Comparison of ENCODE assay signal across 13 cellular contexts in the genomic region with DNA sequence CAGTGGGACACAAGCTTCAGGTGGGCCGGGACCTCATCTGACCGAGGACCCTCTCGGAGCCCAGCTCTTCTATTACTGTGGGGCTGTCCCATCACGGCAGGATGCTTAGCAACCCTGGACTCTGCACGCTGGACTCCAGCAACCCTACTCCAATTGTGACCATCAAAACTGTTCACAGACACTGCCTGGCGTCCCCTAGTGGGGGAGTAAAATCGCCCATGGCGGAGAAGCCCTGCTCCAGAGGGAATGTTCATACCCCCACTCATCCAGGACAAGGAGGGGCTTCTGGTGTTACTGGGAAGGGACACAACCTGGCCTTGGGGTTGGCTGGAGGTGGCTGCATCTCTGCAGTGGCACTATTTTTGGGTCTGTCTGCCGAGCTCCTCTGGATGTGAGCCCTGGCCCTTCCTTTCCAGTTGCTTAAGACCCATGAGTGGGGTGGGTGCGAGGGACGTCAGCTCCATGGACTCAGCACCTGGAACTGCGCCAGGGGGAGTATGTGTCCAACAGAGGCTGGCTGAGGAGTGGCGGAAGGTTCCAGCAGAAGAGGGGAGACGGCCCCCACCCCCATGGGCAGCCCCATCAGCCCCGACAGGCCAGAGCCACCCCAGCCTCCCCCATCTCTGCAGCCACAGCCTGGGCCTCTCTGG.
DNase-seq lines count a peak whose midpoint lies in the region; FAIRE-seq and TF ChIP-seq lines count a peak whose summit lies in the region.
"Had no signal": no experiment of that assay in that cellular context is flagged by ENCODE, and none has a peak within 500 bp of the region (broad histone marks: within the 10 kb centered on the region; RNA-seq: fewer than 3 reads in every experiment).

No MANE protein-coding gene starts in this region.

- no peak overlapping the region for H2AK5ac ChIP-seq in H9 (ENCODE audit: insufficient read length, low read length)

- H3K4me3 ChIP-seq in brain microvascular endothelial cell (ENCODE audit: low read depth, low read length) (no peak overlapping the region), left ventricle myocardium inferior (no peak overlapping the region), stomach (no peak overlapping the region), kidney (ENCODE audit: low read length in 2 of 2) (no peak overlapping the region)
- H3K4me3 ChIP-seq: smooth muscle cell had no signal

- intact Hi-C loops in left ventricle myocardium inferior (cut with micrococcal nuclease): no loop called here
- intact Hi-C loops in stomach (cut with DNase I; ENCODE audit: low total_unique reads): no loop called here
- intact Hi-C loops in kidney (cut with DNase I): no loop called here

- TF ChIP-seq CTCF in H9 (conservative IDR thresholded peaks at IDR 0.05) (peak; percentile 38), brain microvascular endothelial cell (IDR thresholded peaks at IDR 0.05; ENCODE audit: low read depth, low read length, missing control alignments) (peak; percentile 40), left ventricle myocardium inferior (IDR thresholded peaks at IDR 0.05; ENCODE audit: borderline replicate concordance) (no peak), stomach (IDR thresholded peaks at IDR 0.05) (no peak), kidney (IDR thresholded peaks at IDR 0.05; ENCODE audit: borderline replicate concordance, extremely low read depth, insufficient read depth) (no peak), GM13976 (IDR thresholded peaks at IDR 0.05; ENCODE audit: borderline replicate concordance, control extremely low read depth, extremely low read depth, insufficient read depth, missing control alignments) (no peak)

- no peak overlapping the region for H2BK12ac ChIP-seq in H9 (ENCODE audit: insufficient read length, low read depth, low read length)

- H3K4me3 Mint-ChIP-seq in H9: no peak overlapping the region
- H3K4me3 Mint-ChIP-seq: activated T-cell treated with anti-CD3 and anti-CD28 coated beads, Interleukin-2, amount 50 U/mL, for 72 hours had no signal

- no peak overlapping the region for H4K8ac ChIP-seq in H9 (replicated peaks; ENCODE audit: insufficient read length, low read depth, low read length)

- no peak overlapping the region for H3K56ac ChIP-seq in H9 (ENCODE audit: insufficient read length, low read depth, low read length)

- no peak overlapping the region for H2BK5ac ChIP-seq in H9 (ENCODE audit: insufficient read length, low read length)

- no peak for DNase-seq in H9
- DNase-seq in brain microvascular endothelial cell: no peak
- DNase-seq in left ventricle myocardium inferior: peak; percentile 77
- peak; percentile 48 for DNase-seq in stomach
- no peak for DNase-seq in kidney
- DNase-seq in NCI-H524 (lab: John Stamatoyannopoulos, UW): no peak
- DNase-seq in hepatic stellate cell (ENCODE audit: low spot score): no peak
- no peak for DNase-seq in GM13976 (ENCODE audit: low spot score)
- DNase-seq: activated T-cell treated with anti-CD3 and anti-CD28 coated beads, Interleukin-2, amount 50 U/mL, for 72 hours; NCI-H1436 treated with DMSO at 0.1 percent for 48 hours; NCI-H748 treated with DMSO at 0.1 percent for 48 hours had no signal

- 0 out of 7 replicates have a peak overlapping the region, but pooled peaks of 1 of the 3 experiments have one; percentile 55 for H3K27ac Mint-ChIP-seq in H9
- H3K27ac Mint-ChIP-seq: activated T-cell treated with anti-CD3 and anti-CD28 coated beads, Interleukin-2, amount 50 U/mL, for 72 hours had no signal

- H4K91ac ChIP-seq in H9 (ENCODE audit: insufficient read length, low read depth, low read length): no peak overlapping the region

- H4K5ac ChIP-seq in H9 (ENCODE audit: insufficient read length, low read depth, low read length): no peak overlapping the region

- H2BK120ac ChIP-seq in H9 (ENCODE audit: low read depth, low read length, poor library complexity, severe bottlenecking): no peak overlapping the region

- H3T11ph ChIP-seq in H9 (ENCODE audit: low read length): no peak overlapping the region

- no peak overlapping the region for H3K4me2 ChIP-seq in H9 (ENCODE audit: insufficient read depth, insufficient read length, low read length)
- H3K4me2 ChIP-seq: smooth muscle cell had no signal

- no peaks in the 10 kb centered on the region for H3K79me1 ChIP-seq in H9 (ENCODE audit: insufficient read depth, low read depth, low read length, poor library complexity, severe bottlenecking)

- H3K9me3 Mint-ChIP-seq in H9: no peaks in the 10 kb centered on the region; a peak in 1 of 5 replicates
- H3K9me3 Mint-ChIP-seq: activated T-cell treated with anti-CD3 and anti-CD28 coated beads, Interleukin-2, amount 50 U/mL, for 72 hours had no signal

- H3K27me3 ChIP-seq in H9 (ENCODE audit: insufficient read depth, low read length) (no peaks in the 10 kb centered on the region), brain microvascular endothelial cell (replicated peaks) (no peaks in the 10 kb centered on the region), left ventricle myocardium inferior (ENCODE audit: low read depth) (no peaks in the 10 kb centered on the region), stomach (no peaks in the 10 kb centered on the region)

- no CpG with 5 or more reads among the region's 15 CpGs for WGBS in H9 (ENCODE audit: extremely low coverage, insufficient read length, low lambda C conversion rate)
- 67 to 83% (median 74%) methylated on average over 9 to 15 of the region's 15 CpGs for WGBS in stomach, 5 donors

- H3K27ac ChIP-seq in H9 (ENCODE audit: insufficient read length, low read depth, low read length) (no peak overlapping the region), brain microvascular endothelial cell (no peak overlapping the region), left ventricle myocardium inferior (replicated peaks) (peak overlapping the region; percentile 98), stomach (peak overlapping the region; percentile 21 to 95 (median 90)), kidney (ENCODE audit: low read depth in 2 of 2, low read length in 2 of 2) (no peak overlapping the region)

- FAIRE-seq in kidney (lab: Jason Lieb, UNC): no peak
- FAIRE-seq: GM18507 had no signal

- no peaks in the 10 kb centered on the region for H3K4me1 ChIP-seq in H9 (ENCODE audit: insufficient read depth, low read length)
- H3K4me1 ChIP-seq in left ventricle myocardium inferior: peaks cover 85% of the 10 kb centered on the region
- H3K4me1 ChIP-seq in stomach: peaks cover 67 to 91% (median 74%) of the 10 kb centered on the region in 4 donors
- peaks cover 4 to 9% of the 10 kb centered on the region in 2 donors for H3K4me1 ChIP-seq in kidney (ENCODE audit: control insufficient read depth in 1 of 2, insufficient read depth in 1 of 2, low read depth in 1 of 2, low read length in 2 of 2)

- no peaks in the 10 kb centered on the region for H3K23me2 ChIP-seq in H9 (ENCODE audit: insufficient read length, low read depth, low read length, poor library complexity, severe bottlenecking)

- H3K9me3 ChIP-seq in H9 (ENCODE audit: control insufficient read depth, low read depth, low read length) (no peaks in the 10 kb centered on the region), left ventricle myocardium inferior (replicated peaks) (no peaks in the 10 kb centered on the region), stomach (no peaks in the 10 kb centered on the region), kidney (ENCODE audit: control insufficient read depth in 1 of 2, low read length in 2 of 2) (no peaks in the 10 kb centered on the region)

- H3K36me3 Mint-ChIP-seq in H9 (ENCODE audit: insufficient read depth in 1 of 3, low read depth in 3 of 3): peaks cover 25 to 74% (median 67%) of the 10 kb centered on the region in 3 experiments; a peak in 6 of 7 replicates

- no peak for TF ChIP-seq POLR2A in stomach (IDR thresholded peaks at IDR 0.05)

- H3K36me3 ChIP-seq in brain microvascular endothelial cell (replicated peaks) (peaks cover 57% of the 10 kb centered on the region), left ventricle myocardium inferior (peaks cover 58% of the 10 kb centered on the region), stomach (peaks cover 43 to 91% (median 71%) of the 10 kb centered on the region in 4 donors), kidney (ENCODE audit: control insufficient read depth in 1 of 2, insufficient read depth in 2 of 2, low read length in 2 of 2) (peaks cover 7 to 25% of the 10 kb centered on the region in 2 donors)

- H4K20me1 ChIP-seq in H9 (ENCODE audit: control insufficient read depth, insufficient read depth, insufficient read length): no peaks in the 10 kb centered on the region

- H3K27me3 Mint-ChIP-seq in H9 (ENCODE audit: low read depth): no peaks in the 10 kb centered on the region; the same call in 1 of the 2 replicates

- H3K9ac ChIP-seq in H9 (ENCODE audit: extremely low read depth, insufficient read length, low read length) (no peak overlapping the region), kidney (ENCODE audit: low read length in 2 of 2) (no peak overlapping the region)

- H3K79me2 ChIP-seq in H9 (ENCODE audit: insufficient read depth, low read length): no peaks in the 10 kb centered on the region

- TF ChIP-seq EP300 in stomach (IDR thresholded peaks at IDR 0.05): no peak

- H3K4me1 Mint-ChIP-seq in H9: peaks cover 11 to 36% of the 10 kb centered on the region in 2 experiments

- H2BK20ac ChIP-seq in H9 (ENCODE audit: low read depth, low read length, poor library complexity, severe bottlenecking): no peak overlapping the region

- H3K23ac ChIP-seq in H9 (ENCODE audit: insufficient read length, low read depth, low read length): no peak overlapping the region

- H2BK15ac ChIP-seq in H9 (ENCODE audit: low read depth, low read length): no peak overlapping the region

- H3K4ac ChIP-seq in H9 (ENCODE audit: low read depth, low read length): no peak overlapping the region

- H3K18ac ChIP-seq in H9 (ENCODE audit: insufficient read length, low read depth, low read length): no peak overlapping the region

- H2AFZ ChIP-seq in H9 (ENCODE audit: low read length): no peak overlapping the region

- H3K14ac ChIP-seq in H9 (ENCODE audit: insufficient read depth, low read length): no peak overlapping the region

- in situ Hi-C loops in brain microvascular endothelial cell (cut with HindIII; ENCODE audit: low pct_ligation_motif_present, low sequenced_read_pairs): loop anchor here (25.0 kb wide), 1 partner anchor 364 kb away; no protein-coding TSS in a partner anchor
- in situ Hi-C loops in GM13976 (cut with MboI; ENCODE audit: low sequenced_read_pairs, unreplicated experiment): loop anchor here (25.0 kb wide), 1 partner anchor 364 kb away; no protein-coding TSS in a partner anchor

Comparison
In these comparisons a context has a peak if more than half of its experiments do, and no peak if none do; other contexts are left out.
1. DNase-seq: peak in left ventricle myocardium inferior (single experiment) and stomach (single experiment); none in H9 (single experiment), brain microvascular endothelial cell (single experiment), kidney (single experiment), NCI-H524 (0 of 2), hepatic stellate cell (single experiment) and GM13976 (single experiment).
2. H3K27ac ChIP-seq: peak in left ventricle myocardium inferior (single experiment) and stomach (5 of 5); none in H9 (single experiment), brain microvascular endothelial cell (single experiment) and kidney (0 of 2).
3. CTCF ChIP-seq: peak in H9 (single experiment) and brain microvascular endothelial cell (single experiment); none in left ventricle myocardium inferior (single experiment), stomach (0 of 7), kidney (single experiment) and GM13976 (single experiment).